In the genomic region with DNA sequence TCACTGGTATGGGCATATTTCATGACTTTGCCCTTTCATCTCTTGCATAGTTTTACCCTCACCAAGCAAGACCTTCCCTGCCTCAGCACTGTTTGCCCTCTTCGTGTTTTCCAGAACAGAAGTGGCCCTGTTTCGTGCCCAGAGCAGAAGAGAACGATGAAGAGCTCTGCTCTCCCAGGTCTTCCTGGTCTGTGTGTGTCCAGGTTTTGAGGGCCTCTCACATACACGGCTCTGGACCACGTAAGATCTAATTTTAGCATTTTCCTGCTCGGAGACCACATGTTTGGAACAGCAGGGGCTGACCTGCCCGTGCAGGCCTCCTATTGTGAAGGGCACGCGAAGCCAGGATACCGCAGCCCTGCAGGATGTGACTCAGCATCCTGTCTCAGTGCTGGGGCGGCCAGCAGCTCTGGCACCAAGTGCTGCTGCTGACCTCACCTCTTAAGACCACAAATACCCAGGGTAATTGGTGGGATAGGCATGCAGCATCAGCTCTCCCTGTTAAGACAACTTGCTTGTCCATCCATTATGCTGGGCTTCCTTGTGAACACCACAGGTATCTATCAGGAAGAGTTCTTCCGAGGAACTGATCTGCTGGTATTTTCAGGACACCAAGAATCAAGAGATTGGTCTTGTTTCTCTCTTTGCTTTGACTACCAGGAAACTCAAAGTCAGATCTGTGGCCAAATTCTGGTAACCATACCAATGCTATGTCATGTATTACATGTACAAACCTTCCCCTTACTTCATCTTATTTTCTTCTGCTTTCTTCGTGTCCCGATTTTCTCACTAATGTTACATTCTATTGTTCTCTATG, we compare ENCODE assay signal across 8 cellular contexts. TPM values are rescaled to one million over a fixed set of nuclear protein-coding genes. Genes with fewer than 3 reads are reported as not detected.
DNase-seq lines count a peak whose midpoint lies in the region; ATAC-seq, FAIRE-seq and TF ChIP-seq lines count a peak whose summit lies in the region.

No MANE protein-coding gene starts in this region.

- peak; percentile 100 for DNase-seq in AG09319 (ENCODE audit: extremely low read depth, low read depth)
- DNase-seq in activated T-helper 2 cell treated with anti-CD3 and anti-CD28 coated beads, Interferon-gamma antibody, Interleukin-2, Interleukin-4, amounts not matched to agents 10 μg/mL and 5 μg/mL and 100 μg/mL, durations not matched to agents 14 hours and 24 hours and 36 hours (ENCODE audit: low spot score) = peak; percentile 75
- DNase-seq in fibroblast of the conjunctiva (ENCODE audit: low read depth) = peak; percentile 96
- DNase-seq in pancreas = peak in 3 of 6 donors; percentile 26 to 66 (median 29)
- DNase-seq in ureter (ENCODE audit: low spot score) = peak; percentile 87

- H3K27ac Mint-ChIP-seq in activated T-helper 2 cell treated with anti-CD3 and anti-CD28 coated beads, Interferon-gamma antibody, Interleukin-2, Interleukin-4, amounts not matched to agents 10 μg/mL and 5 μg/mL and 100 μg/mL, durations not matched to agents 14 hours and 24 hours and 36 hours = peak overlapping the region; percentile 97

- H3K4me1 Mint-ChIP-seq in activated T-helper 2 cell treated with anti-CD3 and anti-CD28 coated beads, Interferon-gamma antibody, Interleukin-2, Interleukin-4, amounts not matched to agents 10 μg/mL and 5 μg/mL and 100 μg/mL, durations not matched to agents 14 hours and 24 hours and 36 hours (ENCODE audit: low read depth) = peaks cover 59% of the 10 kb centered on the region

- H3K4me1 ChIP-seq in pancreas = peaks cover 13 to 29% (median 15%) of the 10 kb centered on the region in 3 donors

- no peaks in the 10 kb centered on the region for H3K27me3 Mint-ChIP-seq in activated T-helper 2 cell treated with anti-CD3 and anti-CD28 coated beads, Interferon-gamma antibody, Interleukin-2, Interleukin-4, amounts not matched to agents 10 μg/mL and 5 μg/mL and 100 μg/mL, durations not matched to agents 14 hours and 24 hours and 36 hours (ENCODE audit: low read depth)

- H3K27ac ChIP-seq in pancreas = peak overlapping the region in 2 of 4 donors; percentile 73 to 76

- 81 to 84% methylated on average over 14 of the region's 14 CpGs for WGBS in pancreas, 2 donors

- H3K36me3 ChIP-seq in pancreas = no peaks in the 10 kb centered on the region

- H3K4me3 Mint-ChIP-seq in activated T-helper 2 cell treated with anti-CD3 and anti-CD28 coated beads, Interferon-gamma antibody, Interleukin-2, Interleukin-4, amounts not matched to agents 10 μg/mL and 5 μg/mL and 100 μg/mL, durations not matched to agents 14 hours and 24 hours and 36 hours (ENCODE audit: low read depth) = peak overlapping the region; percentile 73

- H3K4me3 ChIP-seq in pancreas = no peak overlapping the region

- H3K9me3 Mint-ChIP-seq in activated T-helper 2 cell treated with anti-CD3 and anti-CD28 coated beads, Interferon-gamma antibody, Interleukin-2, Interleukin-4, amounts not matched to agents 10 μg/mL and 5 μg/mL and 100 μg/mL, durations not matched to agents 14 hours and 24 hours and 36 hours = no peaks in the 10 kb centered on the region

- H3K36me3 Mint-ChIP-seq in activated T-helper 2 cell treated with anti-CD3 and anti-CD28 coated beads, Interferon-gamma antibody, Interleukin-2, Interleukin-4, amounts not matched to agents 10 μg/mL and 5 μg/mL and 100 μg/mL, durations not matched to agents 14 hours and 24 hours and 36 hours (ENCODE audit: low read depth) = peaks cover 63% of the 10 kb centered on the region

- FAIRE-seq in pancreas (lab: Jason Lieb, UNC) = no peak

- H3K9me3 ChIP-seq in pancreas = no peaks in the 10 kb centered on the region

- ATAC-seq in GM19035 (IDR thresholded peaks at IDR 0.05; ENCODE audit: unreplicated experiment) = peak; percentile 96
- ATAC-seq in HG03196 (IDR thresholded peaks at IDR 0.05; ENCODE audit: unreplicated experiment) = peak; percentile 94
- ATAC-seq in pancreas = peak; percentile 33 to 86 (median 72)

- TF ChIP-seq CTCF in AG09319 (IDR thresholded peaks at IDR 0.05; ENCODE audit: low read depth, low read length) (no peak), pancreas (IDR thresholded peaks at IDR 0.05) (no peak)

- intact Hi-C loops in activated T-helper 2 cell treated with anti-CD3 and anti-CD28 coated beads, Interferon-gamma antibody, Interleukin-2, Interleukin-4, amounts not matched to agents 10 μg/mL and 5 μg/mL and 100 μg/mL, durations not matched to agents 14 hours and 24 hours and 36 hours (cut with micrococcal nuclease) = loop anchor here (1.0 kb wide), 1 partner anchor 18 kb away; no protein-coding TSS in a partner anchor
- intact Hi-C loops in pancreas (cut with DNase I) = no loop called here

- no peaks in the 10 kb centered on the region for H3K27me3 ChIP-seq in pancreas

TF ChIP-seq in PFSK-1, 5 proteins besides CTCF, POLR2A, EP300 and RAD21:
- TF ChIP-seq, protein P1, sequence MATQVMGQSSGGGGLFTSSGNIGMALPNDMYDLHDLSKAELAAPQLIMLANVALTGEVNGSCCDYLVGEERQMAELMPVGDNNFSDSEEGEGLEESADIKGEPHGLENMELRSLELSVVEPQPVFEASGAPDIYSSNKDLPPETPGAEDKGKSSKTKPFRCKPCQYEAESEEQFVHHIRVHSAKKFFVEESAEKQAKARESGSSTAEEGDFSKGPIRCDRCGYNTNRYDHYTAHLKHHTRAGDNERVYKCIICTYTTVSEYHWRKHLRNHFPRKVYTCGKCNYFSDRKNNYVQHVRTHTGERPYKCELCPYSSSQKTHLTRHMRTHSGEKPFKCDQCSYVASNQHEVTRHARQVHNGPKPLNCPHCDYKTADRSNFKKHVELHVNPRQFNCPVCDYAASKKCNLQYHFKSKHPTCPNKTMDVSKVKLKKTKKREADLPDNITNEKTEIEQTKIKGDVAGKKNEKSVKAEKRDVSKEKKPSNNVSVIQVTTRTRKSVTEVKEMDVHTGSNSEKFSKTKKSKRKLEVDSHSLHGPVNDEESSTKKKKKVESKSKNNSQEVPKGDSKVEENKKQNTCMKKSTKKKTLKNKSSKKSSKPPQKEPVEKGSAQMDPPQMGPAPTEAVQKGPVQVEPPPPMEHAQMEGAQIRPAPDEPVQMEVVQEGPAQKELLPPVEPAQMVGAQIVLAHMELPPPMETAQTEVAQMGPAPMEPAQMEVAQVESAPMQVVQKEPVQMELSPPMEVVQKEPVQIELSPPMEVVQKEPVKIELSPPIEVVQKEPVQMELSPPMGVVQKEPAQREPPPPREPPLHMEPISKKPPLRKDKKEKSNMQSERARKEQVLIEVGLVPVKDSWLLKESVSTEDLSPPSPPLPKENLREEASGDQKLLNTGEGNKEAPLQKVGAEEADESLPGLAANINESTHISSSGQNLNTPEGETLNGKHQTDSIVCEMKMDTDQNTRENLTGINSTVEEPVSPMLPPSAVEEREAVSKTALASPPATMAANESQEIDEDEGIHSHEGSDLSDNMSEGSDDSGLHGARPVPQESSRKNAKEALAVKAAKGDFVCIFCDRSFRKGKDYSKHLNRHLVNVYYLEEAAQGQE (IDR thresholded peaks at IDR 0.05; ENCODE audit: insufficient read depth in 1 of 2, low read depth in 2 of 2, low read length in 2 of 2) = peak in 1 of 2 experiments; percentile 72; a peak in 1 of 4 replicates
- peak; percentile 32; the same call in 1 of the 2 replicates for TF ChIP-seq POLR2AphosphoS5 (IDR thresholded peaks at IDR 0.05; ENCODE audit: low read depth, low read length)
- peak; percentile 96 for TF ChIP-seq FOXP2 (optimal IDR thresholded peaks at IDR 0.05; ENCODE audit: borderline replicate concordance, extremely low read depth, extremely low read length, insufficient read depth)
- TF ChIP-seq TAF1 (IDR thresholded peaks at IDR 0.05; ENCODE audit: borderline replicate concordance, insufficient read depth, low read length) = 0 out of 2 replicates have a peak, but pooled peaks have one; percentile 18
- TF ChIP-seq SIN3A (IDR thresholded peaks at IDR 0.05; ENCODE audit: borderline replicate concordance, insufficient read depth, low read length) = peak; percentile 29; the same call in 1 of the 2 replicates
TF ChIP-seq in PFSK-1: peak in this region for 5.

RNA-seq across cellular contexts. Expression of a gene that starts 19.0 kb away (rescaled TPM):
- 14.7 TPM for polyA plus RNA-seq in PFSK-1 (2012; ENCODE audit: insufficient read length, low read depth)
- total RNA-seq in activated T-helper 2 cell treated with anti-CD3 and anti-CD28 coated beads, Interferon-gamma antibody, Interleukin-2, Interleukin-4, amounts not matched to agents 10 μg/mL and 5 μg/mL and 100 μg/mL, durations not matched to agents 14 hours and 24 hours and 36 hours = 39.8 and 48.1 TPM in 2 replicates
- total RNA-seq in pancreas (10 to 100 TPM in 2 of 6 donors, 1 to 10 TPM in 4; 8.2 to 22.1 (median 9.7) TPM), ureter (52.0 TPM)
- polyA plus RNA-seq in pancreas = 1 to 10 TPM; 3.7 to 4.6 TPM

RNA-seq across cellular contexts. Expression of a gene that starts 41.5 kb away (rescaled TPM):
- polyA plus RNA-seq in PFSK-1 (2012; ENCODE audit: insufficient read length, low read depth) = not detected
- total RNA-seq in activated T-helper 2 cell treated with anti-CD3 and anti-CD28 coated beads, Interferon-gamma antibody, Interleukin-2, Interleukin-4, amounts not matched to agents 10 μg/mL and 5 μg/mL and 100 μg/mL, durations not matched to agents 14 hours and 24 hours and 36 hours = not detected in 2 replicates
- total RNA-seq in pancreas (not detected), ureter (not detected)
- not detected for polyA plus RNA-seq in pancreas
